37 cellular contexts compared by ENCODE assay signal in genomic region chr9:94837404-94837803, GRCh38.
DNase-seq lines count a peak whose midpoint lies in the region; ATAC-seq, FAIRE-seq and TF ChIP-seq lines count a peak whose summit lies in the region.
"Had no signal": no experiment of that assay in that cellular context is flagged by ENCODE, and none has a peak within 500 bp of the region (broad histone marks: within the 10 kb centered on the region; RNA-seq: fewer than 3 reads in every experiment).

No MANE protein-coding gene starts in this region.

- H3K27me3 Mint-ChIP-seq in MCF 10A (ENCODE audit: insufficient read depth, unreplicated experiment) = no peaks in the 10 kb centered on the region
- H3K27me3 Mint-ChIP-seq: B cell; CD4-positive, alpha-beta memory T cell; CD4-positive, alpha-beta T cell; CD4-positive, CD25-positive, alpha-beta regulatory T cell; CD8-positive, alpha-beta memory T cell had no signal

- H3K4me1 Mint-ChIP-seq in MCF 10A (ENCODE audit: insufficient read depth, unreplicated experiment) = no peaks in the 10 kb centered on the region
- H3K4me1 Mint-ChIP-seq: B cell, CD14-positive monocyte had no signal

- H3K79me2 ChIP-seq in mammary epithelial cell (ENCODE audit: insufficient read depth, low read length) (no peaks in the 10 kb centered on the region), GM12878 (ENCODE audit: control insufficient read depth, insufficient read depth, low read length) (no peaks in the 10 kb centered on the region), K562 (ENCODE audit: control insufficient read depth, insufficient read depth, low read length) (no peaks in the 10 kb centered on the region)

- dilution Hi-C loops in mammary epithelial cell (cut with HindIII; ENCODE audit: low sequenced_read_pairs) = no loop called here

- no peak overlapping the region for H3K4me3 Mint-ChIP-seq in MCF 10A (ENCODE audit: unreplicated experiment)
- H3K4me3 Mint-ChIP-seq: B cell; CD14-positive monocyte; CD4-positive, alpha-beta memory T cell; CD4-positive, alpha-beta T cell; CD8-positive, alpha-beta memory T cell; CD8-positive, alpha-beta T cell had no signal

- no peak for TF ChIP-seq EP300 in GM12878 (IDR thresholded peaks at IDR 0.05; ENCODE audit: borderline replicate concordance in 1 of 2, control insufficient read depth in 1 of 2, low read depth in 2 of 2, low read length in 2 of 2)
- no peak for TF ChIP-seq EP300 in K562 (IDR thresholded peaks at IDR 0.05; ENCODE audit: low read length)

- H3K9me1 ChIP-seq in K562 (ENCODE audit: control insufficient read depth, insufficient read depth, low read length) = no peaks in the 10 kb centered on the region

- no peaks in the 10 kb centered on the region for H3K27me3 ChIP-seq in mammary epithelial cell (ENCODE audit: insufficient read depth, low read length)
- no peaks in the 10 kb centered on the region for H3K27me3 ChIP-seq in Panc1 (ENCODE audit: control insufficient read depth, insufficient read depth, low read length)
- no peaks in the 10 kb centered on the region for H3K27me3 ChIP-seq in GM12878 (replicated peaks in 1 of 2; ENCODE audit: control insufficient read depth in 2 of 2, insufficient read depth in 2 of 2, low read length in 1 of 2)
- no peaks in the 10 kb centered on the region for H3K27me3 ChIP-seq in K562 (ENCODE audit: control insufficient read depth in 2 of 2, insufficient read depth in 2 of 2, low read length in 2 of 2)
- no peaks in the 10 kb centered on the region for H3K27me3 ChIP-seq in MG63
- H3K27me3 ChIP-seq: BE2C; BLaER1; BLaER1 treated with 17β-estradiol and CSF1 and Interleukin-3, amounts not matched to agents 10 nM and 100 nM had no signal

- H3K4me1 ChIP-seq in mammary epithelial cell (ENCODE audit: insufficient read depth, low read length) (no peaks in the 10 kb centered on the region), Panc1 (ENCODE audit: control insufficient read depth, insufficient read depth, low read length) (no peaks in the 10 kb centered on the region), GM12878 (ENCODE audit: control insufficient read depth, insufficient read depth, low read length) (no peaks in the 10 kb centered on the region), K562 (replicated peaks in 1 of 2; ENCODE audit: control insufficient read depth in 2 of 2, insufficient read depth in 2 of 2, low read length in 2 of 2) (no peaks in the 10 kb centered on the region)
- H3K4me1 ChIP-seq: A549; BLaER1; BLaER1 treated with 17β-estradiol and CSF1 and Interleukin-3, amounts not matched to agents 10 nM and 100 nM; Caco-2 had no signal

- TF ChIP-seq POLR2A in GM12878 (IDR thresholded peaks at IDR 0.05; ENCODE audit: low read depth, low read length) (no peak), K562 (conservative IDR thresholded peaks at IDR 0.05) (no peak)

- H3K4me2 ChIP-seq in mammary epithelial cell (ENCODE audit: insufficient read depth, low read depth, low read length) = no peak overlapping the region
- no peak overlapping the region for H3K4me2 ChIP-seq in GM12878 (ENCODE audit: control insufficient read depth, insufficient read depth)
- no peak overlapping the region for H3K4me2 ChIP-seq in K562 (ENCODE audit: insufficient read depth, low read length)
- H3K4me2 ChIP-seq: A549; BLaER1; BLaER1 treated with 17β-estradiol and CSF1 and Interleukin-3, amounts not matched to agents 10 nM and 100 nM had no signal

- H3K4me3 ChIP-seq in mammary epithelial cell (replicated peaks in 1 of 3; ENCODE audit: insufficient read depth in 1 of 3, low read depth in 2 of 3, low read length in 3 of 3) = no peak overlapping the region
- no peak overlapping the region for H3K4me3 ChIP-seq in Panc1 (ENCODE audit: low read depth in 2 of 2, low read length in 2 of 2)
- no peak overlapping the region for H3K4me3 ChIP-seq in GM12878
- H3K4me3 ChIP-seq in K562 = no peak overlapping the region
- no peak overlapping the region for H3K4me3 ChIP-seq in MG63
- H3K4me3 ChIP-seq: A549; BLaER1; BLaER1 treated with 17β-estradiol and CSF1 and Interleukin-3, amounts not matched to agents 10 nM and 100 nM had no signal

- ATAC-seq in Panc1 (no peak), GM12878 (no peak), K562 (no peak)
- ATAC-seq: A549; CD8-positive, alpha-beta T cell had no signal

- RAD21 ChIA-PET in GM12878 (lab: Charles Lee; ENCODE audit: unreplicated experiment) = no interaction called here

- H2AFZ ChIP-seq in mammary epithelial cell (ENCODE audit: low read depth, low read length) (no peak overlapping the region), GM12878 (ENCODE audit: control insufficient read depth, low read depth, low read length) (no peak overlapping the region), K562 (ENCODE audit: low read depth, low read length) (no peak overlapping the region)

- SMC1A ChIA-PET in GM12878 (lab: Charles Lee; ENCODE audit: uncharacterized antibody, unreplicated experiment) = no interaction called here

- H3K36me3 Mint-ChIP-seq in MCF 10A (ENCODE audit: insufficient read depth, unreplicated experiment) = no peaks in the 10 kb centered on the region

- H3K36me3 ChIP-seq in mammary epithelial cell (ENCODE audit: insufficient read depth, low read length) = no peaks in the 10 kb centered on the region
- no peaks in the 10 kb centered on the region for H3K36me3 ChIP-seq in Panc1 (ENCODE audit: control insufficient read depth, insufficient read depth, low read length)
- H3K36me3 ChIP-seq in GM12878 (ENCODE audit: control insufficient read depth in 2 of 2, insufficient read depth in 2 of 2, low read length in 1 of 2) = no peaks in the 10 kb centered on the region
- no peaks in the 10 kb centered on the region for H3K36me3 ChIP-seq in K562 (ENCODE audit: control insufficient read depth, insufficient read depth, low read length)
- peaks cover 5% of the 10 kb centered on the region; the same call in 1 of the 2 replicates for H3K36me3 ChIP-seq in MG63
- H3K36me3 ChIP-seq: BE2C had no signal

- H3K27ac ChIP-seq in mammary epithelial cell (ENCODE audit: insufficient read depth, low read depth, low read length) (no peak overlapping the region), Panc1 (ENCODE audit: low read length) (no peak overlapping the region), GM12878 (ENCODE audit: control insufficient read depth, insufficient read depth) (no peak overlapping the region), K562 (ENCODE audit: extremely low read depth, low read depth, low read length) (no peak overlapping the region)
- H3K27ac ChIP-seq: 22Rv1; A549; BLaER1; BLaER1 treated with 17β-estradiol and CSF1 and Interleukin-3, amounts not matched to agents 10 nM and 100 nM; C4-2B had no signal

- DNase-seq in mammary epithelial cell (no peak), MCF 10A (ENCODE audit: unreplicated experiment) (no peak), Panc1 (ENCODE audit: low read depth, low spot score) (no peak), GM12878 (ENCODE audit: low read depth, low spot score) (no peak), K562 (ENCODE audit: extremely low read depth in 1 of 4, low spot score in 3 of 4) (no peak), NCI-H187 treated with DMSO at 0.1 percent for 48 hours (lab: John Stamatoyannopoulos, UW) (no peak), MG63 (no peak)
- no peak for DNase-seq in activated CD8-positive, alpha-beta memory T cell treated with anti-CD3 and anti-CD28 coated beads for 24 hours
- DNase-seq: 8988T; ACHN; AML-193; BE2C; C1 segment of cervical spinal cord; Caco-2; Calu3; CD4-positive, alpha-beta memory T cell; CD4-positive, alpha-beta T cell; CD4-positive, CD25-positive, alpha-beta regulatory T cell; CD8-positive, alpha-beta memory T cell; CD8-positive, alpha-beta T cell; COR-L47; DMS 273 treated with DMSO at 0.1 percent for 48 hours; DMS153; DMS53; DMS79; DMS79 treated with DMSO at 0.1 percent for 48 hours; DND-41; EL had no signal

- WGBS in mammary epithelial cell (ENCODE audit: low coverage, missing lambda C conversion rate) = 79% methylated on average over 5 of the region's 5 CpGs
- WGBS in GM12878 (ENCODE audit: insufficient coverage, insufficient replicate concordance, low lambda C conversion rate, missing lambda C conversion rate) = 81% methylated on average over 5 of the region's 5 CpGs
- 54% methylated on average over 5 of the region's 5 CpGs for WGBS in K562 (ENCODE audit: insufficient coverage, low coverage, missing lambda C conversion rate)

- intact Hi-C loops in mammary epithelial cell (cut with micrococcal nuclease) = no loop called here
- intact Hi-C loops in MCF 10A (cut with micrococcal nuclease) = no loop called here
- intact Hi-C loops in Panc1 (cut with micrococcal nuclease; ENCODE audit: unreplicated experiment) = no loop called here
- intact Hi-C loops in GM12878 (cut with micrococcal nuclease; ENCODE audit: unreplicated experiment) = no loop called here
- intact Hi-C loops in K562 (cut with micrococcal nuclease) = no loop called here

- CTCF ChIA-PET in mammary epithelial cell (lab: Charles Lee; ENCODE audit: low non-redundant PET) = no interaction called here
- CTCF ChIA-PET in MCF 10A (lab: Yijun Ruan, JAX) = no interaction called here
- CTCF ChIA-PET in Panc1 (lab: Charles Lee) = no interaction called here
- CTCF ChIA-PET in GM12878 (lab: Yijun Ruan, JAX) = no interaction called here
- CTCF ChIA-PET in K562 (lab: Yijun Ruan, JAX; ENCODE audit: low intra/inter-chr PET ratio) = no interaction called here

- in situ Hi-C loops in mammary epithelial cell (cut with MboI; ENCODE audit: low sequenced_read_pairs in 2 of 2) (no loop called here), Panc1 (cut with HindIII; ENCODE audit: low pct_unique_long_range_greater_than_20kb, low sequenced_read_pairs) (no loop called here), GM12878 (cut with MboI) (no loop called here), K562 (cut with MboI) (no loop called here)

- BruUV-seq in mammary epithelial cell (replicated peaks; lab: Mats Ljungman, UMichigan) (no TSS peak), MCF 10A (replicated peaks; lab: Mats Ljungman, UMichigan) (no TSS peak), Panc1 (replicated peaks; lab: Mats Ljungman, UMichigan) (TSS peak; percentile 26), GM12878 (replicated peaks; lab: Mats Ljungman, UMichigan) (TSS peak; percentile 40), K562 (replicated peaks; lab: Mats Ljungman, UMichigan) (no TSS peak)

- TF ChIP-seq CTCF in mammary epithelial cell (conservative IDR thresholded peaks at IDR 0.05 in 1 of 2, IDR thresholded peaks at IDR 0.05 in 1 of 2; ENCODE audit: extremely low read depth in 1 of 2, insufficient read depth in 1 of 2, low read depth in 1 of 2, low read length in 2 of 2) (no peak), MCF 10A (IDR thresholded peaks at IDR 0.05; ENCODE audit: unreplicated experiment) (no peak), Panc1 (IDR thresholded peaks at IDR 0.05) (no peak), GM12878 (IDR thresholded peaks at IDR 0.05 in 2 of 3, conservative IDR thresholded peaks at IDR 0.05 in 1 of 3; ENCODE audit: control insufficient read depth in 2 of 3, extremely low read depth in 1 of 3, insufficient read depth in 1 of 3, low read depth in 3 of 3, low read length in 3 of 3) (no peak), K562 (IDR thresholded peaks at IDR 0.05 in 2 of 3, conservative IDR thresholded peaks at IDR 0.05 in 1 of 3; ENCODE audit: insufficient read depth in 2 of 3, low read depth in 1 of 3, low read length in 3 of 3) (no peak)

- H3K9ac ChIP-seq in mammary epithelial cell (ENCODE audit: insufficient read depth, low read length) (peak overlapping the region; percentile 1), GM12878 (ENCODE audit: control insufficient read depth, insufficient read depth, low read length) (no peak overlapping the region), K562 (ENCODE audit: insufficient read depth in 1 of 2, low read depth in 2 of 2, low read length in 2 of 2) (no peak overlapping the region)
- H3K9ac ChIP-seq: BLaER1; BLaER1 treated with 17β-estradiol and CSF1 and Interleukin-3, amounts not matched to agents 10 nM and 100 nM had no signal

- no peak overlapping the region for H3K27ac Mint-ChIP-seq in MCF 10A (ENCODE audit: low read depth, unreplicated experiment)
- H3K27ac Mint-ChIP-seq: B cell; CD4-positive, alpha-beta memory T cell; CD4-positive, alpha-beta T cell; CD4-positive, CD25-positive, alpha-beta regulatory T cell; CD8-positive, alpha-beta memory T cell; CD8-positive, alpha-beta T cell had no signal

- H3K9me3 Mint-ChIP-seq in MCF 10A (ENCODE audit: unreplicated experiment) = peaks cover 15% of the 10 kb centered on the region

- peaks cover 4% of the 10 kb centered on the region for H3K9me3 ChIP-seq in mammary epithelial cell (replicated peaks; ENCODE audit: insufficient read depth, low read length)
- no peaks in the 10 kb centered on the region for H3K9me3 ChIP-seq in Panc1 (ENCODE audit: control insufficient read depth, insufficient read depth, low read depth, low read length)
- H3K9me3 ChIP-seq in GM12878 (replicated peaks; ENCODE audit: control insufficient read depth, insufficient read depth, low read length) = no peaks in the 10 kb centered on the region
- H3K9me3 ChIP-seq in K562 (replicated peaks; ENCODE audit: control insufficient read depth, insufficient read depth, low read depth, low read length) = no peaks in the 10 kb centered on the region
- H3K9me3 ChIP-seq in MG63 = peaks cover 2% of the 10 kb centered on the region; the same call in 1 of the 2 replicates
- H3K9me3 ChIP-seq: BE2C, Caco-2 had no signal

- TF ChIP-seq RAD21 in GM12878 (IDR thresholded peaks at IDR 0.05; ENCODE audit: insufficient read depth, low read depth, low read length) (no peak), K562 (CRISPR knock-in tag; conservative IDR thresholded peaks at IDR 0.05 in 1 of 2, IDR thresholded peaks at IDR 0.05 in 1 of 2) (no peak)

- H4K20me1 ChIP-seq in mammary epithelial cell (ENCODE audit: insufficient read depth, low read length) = no peaks in the 10 kb centered on the region
- no peaks in the 10 kb centered on the region for H4K20me1 ChIP-seq in GM12878 (ENCODE audit: control insufficient read depth, insufficient read depth)
- no peaks in the 10 kb centered on the region for H4K20me1 ChIP-seq in K562 (replicated peaks; ENCODE audit: control insufficient read depth, insufficient read depth, low read length)
- H4K20me1 ChIP-seq: BLaER1; BLaER1 treated with 17β-estradiol and CSF1 and Interleukin-3, amounts not matched to agents 10 nM and 100 nM had no signal

- FAIRE-seq in GM12878 (lab: Jason Lieb, UNC) = no peak
- FAIRE-seq in K562 (lab: Jason Lieb, UNC) = no peak
- FAIRE-seq: A204.1, A549, D721Med had no signal

- POLR2A ChIA-PET in MCF 10A (lab: Yijun Ruan, JAX) (interaction anchor here (0.9 kb wide), 1 partner anchor 12 kb away, joined by 3 read pairs; no protein-coding TSS in a partner anchor), Panc1 (lab: Charles Lee) (interaction anchor here (0.6 kb wide), 1 partner anchor 62 kb away, joined by 3 read pairs; no protein-coding TSS in a partner anchor), GM12878 (lab: Charles Lee) (no interaction called here), K562 (lab: Yijun Ruan, JAX) (no interaction called here)

Comparison
In these comparisons a context has a peak if more than half of its experiments do, and no peak if none do; other contexts are left out.
1. POLR2A ChIA-PET loops: an anchor here in MCF 10A (0.9 kb wide) and Panc1 (0.6 kb wide); none called in GM12878 and K562.